9 cellular contexts compared by ENCODE assay signal in genomic region chr4:69689530-69690111, GRCh38. TPM values are rescaled to one million over a fixed set of nuclear protein-coding genes. Genes with fewer than 3 reads are reported as not detected.
DNase-seq lines count a peak whose midpoint lies in the region; ATAC-seq and TF ChIP-seq lines count a peak whose summit lies in the region.
"Had no signal": no experiment of that assay in that cellular context is flagged by ENCODE, and none has a peak within 500 bp of the region (broad histone marks: within the 10 kb centered on the region; RNA-seq: fewer than 3 reads in every experiment).

No MANE protein-coding gene starts in this region.

- POLR2A ChIA-PET in MCF 10A (lab: Yijun Ruan, JAX), result no interaction called here

- H3K4me3 Mint-ChIP-seq in MCF 10A (ENCODE audit: unreplicated experiment), result no peak overlapping the region

- no peak overlapping the region for H4K8ac ChIP-seq in mesenchymal stem cell (ENCODE audit: low read length)

- H2BK5ac ChIP-seq in mesenchymal stem cell (ENCODE audit: low read depth, low read length, poor library complexity, severe bottlenecking), result no peak overlapping the region

- H3K27ac ChIP-seq in mesenchymal stem cell (ENCODE audit: low read length, poor library complexity, severe bottlenecking), result no peak overlapping the region
- H3K27ac ChIP-seq: epithelial cell of prostate had no signal

- H3K23ac ChIP-seq in mesenchymal stem cell (ENCODE audit: low read length in 2 of 2), result no peak overlapping the region

- no peak overlapping the region for H2BK12ac ChIP-seq in mesenchymal stem cell (ENCODE audit: low read length in 2 of 2)

- intact Hi-C loops in MCF 10A (cut with micrococcal nuclease), result loop anchor here (1.0 to 2.0 kb wide), 4 partner anchors 134 to 869 kb away; no protein-coding TSS in a partner anchor

- H3K4me1 Mint-ChIP-seq in MCF 10A (ENCODE audit: insufficient read depth, unreplicated experiment), result no peaks in the 10 kb centered on the region

- H3K4me3 ChIP-seq in mesenchymal stem cell (ENCODE audit: insufficient read depth in 1 of 2, low read depth in 1 of 2, low read length in 2 of 2), result no peak overlapping the region

- CTCF ChIA-PET in MCF 10A (lab: Yijun Ruan, JAX), result interaction anchor here (0.9 to 2.2 kb wide), 7 partner anchors 52 to 1006 kb away, joined by 3 to 32 read pairs (median 3); no protein-coding TSS in a partner anchor

- H3K9me3 Mint-ChIP-seq in MCF 10A (ENCODE audit: unreplicated experiment), result no peaks in the 10 kb centered on the region

- DNase-seq in AG09319 (ENCODE audit: extremely low read depth, low read depth) (no peak), NCI-H146 treated with DMSO at 0.1 percent for 48 hours (lab: John Stamatoyannopoulos, UW; ENCODE audit: unreplicated experiment) (peak; percentile 60), MCF 10A (ENCODE audit: unreplicated experiment) (peak; percentile 65), mesenchymal stem cell (peak; percentile 34)

- H3K36me3 ChIP-seq in mesenchymal stem cell (ENCODE audit: control insufficient read depth in 1 of 2, insufficient read depth in 2 of 2, low read depth in 1 of 2, low read length in 2 of 2), result no peaks in the 10 kb centered on the region

- no peak overlapping the region for H2BK120ac ChIP-seq in mesenchymal stem cell (ENCODE audit: low read depth, low read length)

- H3K36me3 Mint-ChIP-seq in MCF 10A (ENCODE audit: insufficient read depth, unreplicated experiment), result no peaks in the 10 kb centered on the region

- no TSS peak for BruUV-seq in MCF 10A (replicated peaks; lab: Mats Ljungman, UMichigan)

- no peak overlapping the region for H3K18ac ChIP-seq in mesenchymal stem cell (ENCODE audit: low read depth in 1 of 2, low read length in 2 of 2)

- no peaks in the 10 kb centered on the region for H3K27me3 ChIP-seq in mesenchymal stem cell (ENCODE audit: control insufficient read depth in 1 of 2, insufficient read depth in 1 of 2, low read length in 2 of 2)

- H3K79me1 ChIP-seq in mesenchymal stem cell (replicated peaks; ENCODE audit: low read length, poor library complexity, severe bottlenecking), result no peaks in the 10 kb centered on the region

- no peak overlapping the region for H3K4me2 ChIP-seq in mesenchymal stem cell (ENCODE audit: low read length, poor library complexity, severe bottlenecking)

- H2BK15ac ChIP-seq in mesenchymal stem cell (ENCODE audit: low read depth, poor library complexity, severe bottlenecking), result no peak overlapping the region

- peak; percentile 62 for ATAC-seq in GM18867 (IDR thresholded peaks at IDR 0.05; ENCODE audit: unreplicated experiment)
- no peak for ATAC-seq in GM19463 (IDR thresholded peaks at IDR 0.05; ENCODE audit: unreplicated experiment)
- no peak for ATAC-seq in GM21576 (IDR thresholded peaks at IDR 0.05; ENCODE audit: unreplicated experiment)
- ATAC-seq in HG02763 (IDR thresholded peaks at IDR 0.05; ENCODE audit: unreplicated experiment), result no peak

- no CpG with 5 or more reads among the region's 2 CpGs for WGBS in mesenchymal stem cell

- H2AFZ ChIP-seq in mesenchymal stem cell (ENCODE audit: low read depth, low read length), result no peak overlapping the region

- H3K9me3 ChIP-seq in mesenchymal stem cell (ENCODE audit: control insufficient read depth, low read length), result no peaks in the 10 kb centered on the region

- TF ChIP-seq CTCF in AG09319 (IDR thresholded peaks at IDR 0.05; ENCODE audit: low read depth, low read length), result peak; percentile 50
- TF ChIP-seq CTCF in MCF 10A (IDR thresholded peaks at IDR 0.05; ENCODE audit: unreplicated experiment), result peak; percentile 45

- H3K14ac ChIP-seq in mesenchymal stem cell (ENCODE audit: low read length in 2 of 2), result no peak overlapping the region

- H3K4ac ChIP-seq in mesenchymal stem cell (ENCODE audit: low read depth in 1 of 2, low read length in 2 of 2), result no peak overlapping the region

- no peak overlapping the region for H4K91ac ChIP-seq in mesenchymal stem cell (ENCODE audit: low read length)

- no peak overlapping the region for H2AK5ac ChIP-seq in mesenchymal stem cell (ENCODE audit: low read length, severe bottlenecking)

- H3K9ac ChIP-seq in mesenchymal stem cell (ENCODE audit: low read length), result peak overlapping the region; percentile 50

- H3K27me3 Mint-ChIP-seq in MCF 10A (ENCODE audit: insufficient read depth, unreplicated experiment), result no peaks in the 10 kb centered on the region

- no peak overlapping the region for H3K27ac Mint-ChIP-seq in MCF 10A (ENCODE audit: low read depth, unreplicated experiment)

- no peaks in the 10 kb centered on the region for H3K4me1 ChIP-seq in mesenchymal stem cell (ENCODE audit: control insufficient read depth, insufficient read depth, low read depth, low read length)

RNA-seq across cellular contexts. Expression of gene UGT2A1, which starts 36.6 kb away (rescaled TPM):
- total RNA-seq in MCF 10A (2022), result not detected in 2 replicates
- polyA plus RNA-seq in mesenchymal stem cell (2013, experiment 1 of 2), result not detected
- polyA plus RNA-seq in mesenchymal stem cell (2013, experiment 2 of 2), result 0.01 TPM

RNA-seq across cellular contexts. Expression of gene UGT2A2, which starts 50.2 kb away (rescaled TPM):
- total RNA-seq in MCF 10A (2022), result not detected in 2 replicates
- not detected for polyA plus RNA-seq in mesenchymal stem cell (2013, experiment 1 of 2)
- polyA plus RNA-seq in mesenchymal stem cell (2013, experiment 2 of 2), result not detected
